In genomic region chr13:20772401-20773131, GRCh38 we compare ENCODE assay signal across 8 cellular contexts. TPM values are rescaled to one million over a fixed set of nuclear protein-coding genes. Genes with fewer than 3 reads are reported as not detected.
DNase-seq lines count a peak whose midpoint lies in the region; ATAC-seq, FAIRE-seq and TF ChIP-seq lines count a peak whose summit lies in the region.

No MANE protein-coding gene starts in this region.

- H3K79me2 ChIP-seq in OCI-LY1 (ENCODE audit: insufficient read depth, low read length): no peaks in the 10 kb centered on the region

- intact Hi-C loops in ovary (cut with DNase I): loop anchor here in 2 of 4 donors (5.0 to 10.0 kb wide), 2 partner anchors 70 to 908 kb away; partner anchors contain the start of genes IL17D (in 1 of the 2) and ZMYM5 (in 1 of the 2)

- H3K4me1 ChIP-seq in ES-I3 (ENCODE audit: insufficient read depth, low read length): peaks cover 6% of the 10 kb centered on the region
- H3K4me1 ChIP-seq in OCI-LY1 (ENCODE audit: insufficient read depth, low read length, severe bottlenecking): peaks cover 19% of the 10 kb centered on the region
- H3K4me1 ChIP-seq in effector memory CD4-positive, alpha-beta T cell (ENCODE audit: control insufficient read depth, insufficient read depth, low read length, poor library complexity, severe bottlenecking): peaks cover 12% of the 10 kb centered on the region
- H3K4me1 ChIP-seq in ovary (ENCODE audit: insufficient read depth): peaks cover 3% of the 10 kb centered on the region

- H3K4me2 ChIP-seq in OCI-LY1 (ENCODE audit: low read length): peak overlapping the region; percentile 77

- H3K27me3 ChIP-seq in OCI-LY1 (ENCODE audit: insufficient read depth, low read length) (no peaks in the 10 kb centered on the region), ovary (no peaks in the 10 kb centered on the region)
- no peaks in the 10 kb centered on the region for H3K27me3 ChIP-seq in effector memory CD4-positive, alpha-beta T cell (replicated peaks; ENCODE audit: control insufficient read depth, insufficient read depth, low read length, poor library complexity, severe bottlenecking)

- DNase-seq in effector memory CD4-positive, alpha-beta T cell: no peak
- DNase-seq in ovary (no peak), midbrain (lab: John Stamatoyannopoulos, UW) (no peak), frontal cortex (ENCODE audit: low spot score in 2 of 2) (no peak), NK-92 (lab: John Stamatoyannopoulos, UW; ENCODE audit: unreplicated experiment) (no peak)

- ATAC-seq in GM21390 (IDR thresholded peaks at IDR 0.05; ENCODE audit: unreplicated experiment): no peak

- TF ChIP-seq CTCF in OCI-LY1 (IDR thresholded peaks at IDR 0.05; ENCODE audit: low read length): no peak
- no peak for TF ChIP-seq CTCF in ovary (IDR thresholded peaks at IDR 0.05)

- H3K9me3 ChIP-seq in ES-I3 (ENCODE audit: control insufficient read depth, insufficient read depth, low read length) (peaks cover 4% of the 10 kb centered on the region; the same call in 1 of the 2 replicates), OCI-LY1 (ENCODE audit: low read length) (peaks cover 8% of the 10 kb centered on the region; the same call in 1 of the 2 replicates), ovary (peaks cover 0 to 4% of the 10 kb centered on the region in 2 donors)
- H3K9me3 ChIP-seq in effector memory CD4-positive, alpha-beta T cell (ENCODE audit: control insufficient read depth, low read length): no peaks in the 10 kb centered on the region

- no peak overlapping the region for H2AFZ ChIP-seq in OCI-LY1 (ENCODE audit: low read length)

- H3K4me3 ChIP-seq in OCI-LY1 (ENCODE audit: low read depth, low read length, poor library complexity, severe bottlenecking) (peak overlapping the region; percentile 76), ovary (peak overlapping the region; percentile 56)
- H3K4me3 ChIP-seq in effector memory CD4-positive, alpha-beta T cell (ENCODE audit: insufficient read depth, low read depth, low read length, poor library complexity, severe bottlenecking): peak overlapping the region; percentile 63

- H3K36me3 ChIP-seq in ES-I3 (ENCODE audit: insufficient read depth, low read length) (peaks cover 7% of the 10 kb centered on the region), OCI-LY1 (ENCODE audit: insufficient read depth, low read length) (peaks cover 32% of the 10 kb centered on the region), ovary (no peaks in the 10 kb centered on the region)
- no peaks in the 10 kb centered on the region for H3K36me3 ChIP-seq in effector memory CD4-positive, alpha-beta T cell (ENCODE audit: control insufficient read depth, insufficient read depth, low read length)

- H4K20me1 ChIP-seq in OCI-LY1 (ENCODE audit: insufficient read depth, low read length): no peaks in the 10 kb centered on the region

- H3K9ac ChIP-seq in ES-I3 (ENCODE audit: low read depth, low read length) (peak overlapping the region; percentile 72), OCI-LY1 (ENCODE audit: low read length) (peak overlapping the region; percentile 85)

- H3K27ac ChIP-seq in OCI-LY1 (ENCODE audit: low read depth, low read length, poor library complexity, severe bottlenecking): peak overlapping the region; percentile 81
- peak overlapping the region; percentile 81 for H3K27ac ChIP-seq in effector memory CD4-positive, alpha-beta T cell (ENCODE audit: insufficient read depth, low read length, poor library complexity, severe bottlenecking)
- peak overlapping the region in 1 of 2 donors; percentile 82 for H3K27ac ChIP-seq in ovary

- WGBS in ovary, 3 donors: 81 to 84% (median 83%) methylated on average over 10 of the region's 10 CpGs

- FAIRE-seq in frontal cortex (lab: Jason Lieb, UNC): no peak

- no peaks in the 10 kb centered on the region for H3K9me2 ChIP-seq in OCI-LY1 (ENCODE audit: low read depth, low read length)

- TF ChIP-seq EP300 in ovary (IDR thresholded peaks at IDR 0.05): no peak

- H3F3A ChIP-seq in OCI-LY1 (ENCODE audit: insufficient read depth, low read length): peaks cover 5% of the 10 kb centered on the region; the same call in 1 of the 2 replicates

- TF ChIP-seq POLR2A in ovary (IDR thresholded peaks at IDR 0.05): no peak

RNA-seq across cellular contexts. Expression of gene EEF1AKMT1, which starts 1.2 kb away (rescaled TPM):
- total RNA-seq in ovary: 10 to 100 TPM; 11.1 to 16.4 (median 12.8) TPM
- 10 to 100 TPM in 1 of 2 donors, 1 to 10 TPM in 1; 9.7 to 20.8 TPM for polyA plus RNA-seq in ovary
- 11.0 TPM for total RNA-seq in frontal cortex
